Comparison of ENCODE assay signal across 21 cellular contexts in the genomic region with DNA sequence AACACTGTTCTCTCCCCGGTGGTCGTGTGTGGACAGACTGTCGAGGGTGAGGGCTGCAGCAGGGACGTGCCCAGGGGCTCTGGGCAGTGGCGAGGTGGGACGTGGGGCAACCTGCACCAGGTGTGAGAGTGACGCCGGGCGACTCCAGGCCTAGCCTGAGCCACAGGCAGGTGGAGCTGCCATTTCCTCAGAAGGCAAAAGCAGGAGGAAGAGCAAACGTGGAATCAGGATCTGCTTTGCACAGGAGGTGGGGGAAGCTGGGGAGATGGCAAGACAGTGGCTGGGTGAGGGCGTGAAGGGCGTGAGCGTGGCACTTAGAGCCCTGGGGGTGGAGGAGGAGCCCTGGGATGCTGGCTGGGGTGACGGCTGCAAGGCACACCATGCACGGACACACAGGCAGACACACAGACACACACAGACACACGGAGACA. TPM values are rescaled to one million over a fixed set of nuclear protein-coding genes. Genes with fewer than 3 reads are reported as not detected.
A peak's percentile ranks its signal among the peaks of the same experiment; 100 is the strongest.
DNase-seq lines count a peak whose midpoint lies in the region; ATAC-seq, FAIRE-seq and TF ChIP-seq lines count a peak whose summit lies in the region.
"Had no signal": no experiment of that assay in that cellular context is flagged by ENCODE, and none has a peak within 500 bp of the region (broad histone marks: within the 10 kb centered on the region; RNA-seq: fewer than 3 reads in every experiment).

No MANE protein-coding gene starts in this region.

- no peak overlapping the region for H4K5ac ChIP-seq in H1 (ENCODE audit: insufficient read length, low read depth, low read length)

- H2BK12ac ChIP-seq in H1 (ENCODE audit: low read depth, low read length): 0 out of 2 replicates have a peak overlapping the region, but pooled peaks have one; percentile 68
- no peak overlapping the region for H2BK12ac ChIP-seq in neuronal stem cell (ENCODE audit: low read length)

- CTCF ChIA-PET in SK-N-SH (lab: Yijun Ruan, JAX): interaction anchor here (1.0 to 1.4 kb wide), 2 partner anchors 11 to 196 kb away, joined by 3 read pairs; no protein-coding TSS in a partner anchor
- CTCF ChIA-PET in H1 (lab: Charles Lee; ENCODE audit: partially characterized antibody): interaction anchor here (1.6 kb wide), 2 partner anchors 11 to 54 kb away, joined by 6 to 8 read pairs; no protein-coding TSS in a partner anchor

- H2BK15ac ChIP-seq in H1 (ENCODE audit: low read length) (no peak overlapping the region), neuronal stem cell (ENCODE audit: low read length) (no peak overlapping the region)

- H2BK20ac ChIP-seq in H1 (ENCODE audit: low read length): no peak overlapping the region

- H2AK5ac ChIP-seq in H1 (ENCODE audit: low read depth, low read length) (peak overlapping the region; percentile 86; the same call in 1 of the 2 replicates), neuronal stem cell (ENCODE audit: low read depth, low read length) (no peak overlapping the region)

- no peak for TF ChIP-seq RAD21 in SK-N-SH (IDR thresholded peaks at IDR 0.05; ENCODE audit: low read length)
- no peak for TF ChIP-seq RAD21 in H1 (IDR thresholded peaks at IDR 0.05 in 1 of 2, conservative IDR thresholded peaks at IDR 0.05 in 1 of 2; ENCODE audit: low read depth in 2 of 2, low read length in 2 of 2)

- 81% methylated on average over 15 of the region's 16 CpGs for whole genome bisulfite sequencing in SK-N-SH (ENCODE audit: low lambda C conversion rate)
- WGBS in H1 (ENCODE audit: extremely low coverage in 1 of 2, insufficient coverage in 1 of 2, insufficient read length in 1 of 2, insufficient replicate concordance in 2 of 2, low coverage in 1 of 2, low lambda C conversion rate in 2 of 2, missing lambda C conversion rate in 1 of 2), 2 experiments: 90% methylated on average over 15 of the region's 16 CpGs; no CpG with 5 or more reads in 1 of the 2 experiments
- no CpG with 5 or more reads among the region's 16 CpGs for WGBS in neuronal stem cell (ENCODE audit: extremely low coverage in 2 of 2, insufficient read length in 2 of 2, insufficient replicate concordance in 1 of 2), 2 donors

- H3F3A ChIP-seq in SK-N-SH (replicated peaks; ENCODE audit: insufficient read depth): no peaks in the 10 kb centered on the region

- no peak overlapping the region for H3K18ac ChIP-seq in H1 (ENCODE audit: extremely low read depth, low read length)
- no peak overlapping the region for H3K18ac ChIP-seq in neuronal stem cell (ENCODE audit: low read length)

- H3K9me2 ChIP-seq in SK-N-SH: no peaks in the 10 kb centered on the region

- H3K23ac ChIP-seq in H1 (ENCODE audit: insufficient read length) (no peak overlapping the region), neuronal stem cell (ENCODE audit: low read depth, low read length, poor library complexity) (peak overlapping the region; percentile 16)

- no peak for TF ChIP-seq POLR2A in H1 (IDR thresholded peaks at IDR 0.05; ENCODE audit: control extremely low read depth in 1 of 2, low read depth in 2 of 2, low read length in 2 of 2)

- H3K23me2 ChIP-seq in H1 (ENCODE audit: low read depth, low read length): no peaks in the 10 kb centered on the region; the same call in 1 of the 2 replicates

- no peak overlapping the region for H3K56ac ChIP-seq in H1 (replicated peaks; ENCODE audit: insufficient read length, low read depth, low read length)

- no peak overlapping the region for H3K4me2 ChIP-seq in SK-N-SH
- H3K4me2 ChIP-seq in H1 (ENCODE audit: insufficient read depth in 1 of 2, low read depth in 2 of 2, low read length in 2 of 2): no peak overlapping the region
- H3K4me2 ChIP-seq in neuronal stem cell (ENCODE audit: insufficient read depth, low read length, poor library complexity, severe bottlenecking): no peak overlapping the region

- TF ChIP-seq CTCF in SK-N-SH (IDR thresholded peaks at IDR 0.05): no peak
- no peak for TF ChIP-seq CTCF in H1 (IDR thresholded peaks at IDR 0.05; ENCODE audit: control extremely low read depth in 1 of 3, insufficient read depth in 1 of 3, low read depth in 1 of 3, low read length in 3 of 3)

- H3K9ac ChIP-seq in SK-N-SH (no peak overlapping the region), H1 (replicated peaks in 1 of 4; ENCODE audit: extremely low read depth in 1 of 4, low read depth in 3 of 4, low read length in 3 of 4) (no peak overlapping the region), neuronal stem cell (ENCODE audit: low read depth, low read length, poor library complexity) (peak overlapping the region; percentile 73)

- no peak overlapping the region for H3K14ac ChIP-seq in H1 (ENCODE audit: insufficient read length)
- no peak overlapping the region for H3K14ac ChIP-seq in neuronal stem cell (ENCODE audit: low read length)

- no peak for TF ChIP-seq EP300 in SK-N-SH (IDR thresholded peaks at IDR 0.05; ENCODE audit: borderline replicate concordance in 1 of 2, low read depth in 1 of 2, low read length in 1 of 2)
- TF ChIP-seq EP300 in H1 (IDR thresholded peaks at IDR 0.05; ENCODE audit: borderline replicate concordance in 1 of 2, low read depth in 2 of 2, low read length in 2 of 2): no peak

- no peak overlapping the region for H3K27ac ChIP-seq in SK-N-SH (ENCODE audit: low read depth in 2 of 2, low read length in 1 of 2)
- H3K27ac ChIP-seq in H1 (ENCODE audit: low read depth, low read length): no peak overlapping the region
- no peak overlapping the region for H3K27ac ChIP-seq in neuronal stem cell (replicated peaks; ENCODE audit: low read length)
- H3K27ac ChIP-seq: 22Rv1 had no signal

- H3K27me3 ChIP-seq in SK-N-SH (ENCODE audit: insufficient read depth) (no peaks in the 10 kb centered on the region), H1 (replicated peaks in 1 of 4; ENCODE audit: control insufficient read depth in 3 of 4, extremely low read depth in 1 of 4, insufficient read depth in 3 of 4, low read length in 3 of 4) (no peaks in the 10 kb centered on the region; a peak in 1 of 7 replicates), neuronal stem cell (ENCODE audit: control insufficient read depth in 3 of 3, insufficient read depth in 3 of 3, low read depth in 1 of 3, low read length in 3 of 3) (no peaks in the 10 kb centered on the region)

- H4K20me1 ChIP-seq in SK-N-SH (ENCODE audit: insufficient read depth) (no peaks in the 10 kb centered on the region), H1 (replicated peaks in 1 of 2; ENCODE audit: control insufficient read depth in 1 of 2, insufficient read depth in 2 of 2, low read length in 2 of 2) (peaks cover 0 to 5% of the 10 kb centered on the region in 2 experiments)

- no peaks in the 10 kb centered on the region for H3K79me1 ChIP-seq in H1 (ENCODE audit: low read depth, low read length)
- no peaks in the 10 kb centered on the region for H3K79me1 ChIP-seq in neuronal stem cell (ENCODE audit: low read depth, low read length)

- no peak overlapping the region for H2AFZ ChIP-seq in SK-N-SH (ENCODE audit: low read depth)
- no peak overlapping the region for H2AFZ ChIP-seq in H1 (ENCODE audit: low read length)
- H2AFZ ChIP-seq in neuronal stem cell (ENCODE audit: low read length): no peak overlapping the region

- no peak overlapping the region for H2BK5ac ChIP-seq in H1 (ENCODE audit: low read depth, low read length)
- H2BK5ac ChIP-seq in neuronal stem cell (ENCODE audit: low read length): no peak overlapping the region

- no peaks in the 10 kb centered on the region for H3K79me2 ChIP-seq in SK-N-SH (ENCODE audit: insufficient read depth)
- no peaks in the 10 kb centered on the region for H3K79me2 ChIP-seq in H1 (ENCODE audit: control insufficient read depth in 1 of 2, insufficient read depth in 2 of 2, low read length in 2 of 2)

- no peak overlapping the region for H4K8ac ChIP-seq in H1 (ENCODE audit: extremely low read depth, insufficient read depth, low read length)
- H4K8ac ChIP-seq in neuronal stem cell (ENCODE audit: low read depth, low read length): no peak overlapping the region

- ATAC-seq in SK-N-SH treated with all-trans-retinoic acid at 6 μM for 48 hours (no peak), HG02970 (IDR thresholded peaks at IDR 0.05; ENCODE audit: low FRiP score, unreplicated experiment) (no peak)
- ATAC-seq: CD8-positive, alpha-beta T cell had no signal

- no peak overlapping the region for H3K4ac ChIP-seq in H1 (replicated peaks; ENCODE audit: insufficient read length, low read depth, low read length)
- H3K4ac ChIP-seq in neuronal stem cell (ENCODE audit: low read length): no peak overlapping the region

- no peak overlapping the region for H4K91ac ChIP-seq in H1 (replicated peaks; ENCODE audit: insufficient read length, low read length)
- no peak overlapping the region for H4K91ac ChIP-seq in neuronal stem cell (ENCODE audit: low read depth, low read length, poor library complexity)

- no peaks in the 10 kb centered on the region for H3K36me3 ChIP-seq in SK-N-SH (replicated peaks in 1 of 2; ENCODE audit: control insufficient read depth in 1 of 2, insufficient read depth in 2 of 2, low read length in 1 of 2)
- H3K36me3 ChIP-seq in H1 (ENCODE audit: control insufficient read depth in 2 of 4, insufficient read depth in 4 of 4, low read length in 3 of 4): no peaks in the 10 kb centered on the region
- no peaks in the 10 kb centered on the region for H3K36me3 ChIP-seq in neuronal stem cell (replicated peaks in 1 of 2; ENCODE audit: control insufficient read depth in 2 of 2, insufficient read depth in 2 of 2, low read length in 2 of 2)

- H3K9me3 ChIP-seq in SK-N-SH (no peaks in the 10 kb centered on the region), H1 (ENCODE audit: insufficient read depth in 2 of 2, low read depth in 1 of 2, low read length in 1 of 2) (peaks cover 0 to 24% of the 10 kb centered on the region in 2 experiments; a peak in 1 of 4 replicates), neuronal stem cell (replicated peaks in 1 of 2; ENCODE audit: control insufficient read depth in 2 of 2, insufficient read depth in 1 of 2, low read depth in 1 of 2, low read length in 2 of 2) (peaks cover 0 to 9% of the 10 kb centered on the region in 2 donors)

- POLR2A ChIA-PET in SK-N-SH (lab: Yijun Ruan, JAX): no interaction called here
- POLR2A ChIA-PET in H1 (lab: Charles Lee; ENCODE audit: partially characterized antibody): no interaction called here

- H3K4me1 ChIP-seq in SK-N-SH (ENCODE audit: control insufficient read depth in 1 of 2, insufficient read depth in 2 of 2, low read depth in 1 of 2, low read length in 1 of 2) (no peaks in the 10 kb centered on the region), H1 (replicated peaks in 1 of 4; ENCODE audit: control insufficient read depth in 3 of 4, insufficient read depth in 4 of 4, low read length in 3 of 4) (no peaks in the 10 kb centered on the region), neuronal stem cell (ENCODE audit: control insufficient read depth in 2 of 2, insufficient read depth in 1 of 2, low read depth in 1 of 2, low read length in 2 of 2) (no peaks in the 10 kb centered on the region)

- no peak overlapping the region for H2BK120ac ChIP-seq in H1 (replicated peaks; ENCODE audit: low read depth, low read length)
- no peak overlapping the region for H2BK120ac ChIP-seq in neuronal stem cell (ENCODE audit: low read depth, low read length)

- H3K4me3 ChIP-seq in SK-N-SH (ENCODE audit: low read depth in 2 of 2, low read length in 1 of 2) (no peak overlapping the region), H1 (ENCODE audit: extremely low read depth in 1 of 4, insufficient read depth in 2 of 4, low read depth in 3 of 4, low read length in 4 of 4) (no peak overlapping the region), neuronal stem cell (ENCODE audit: low read length in 2 of 2) (peak overlapping the region in 1 of 2 donors; percentile 23)

- FAIRE-seq in H1 (lab: Jason Lieb, UNC): no peak
- FAIRE-seq: D721Med, GM19239, HepG2 had no signal

- DNase-seq in SK-N-SH (peak; percentile 37), H1 (ENCODE audit: low read depth in 1 of 2, low spot score in 2 of 2) (no peak), neuronal stem cell (ENCODE audit: low spot score) (no peak), DMS153 treated with DMSO at 0.1 percent for 48 hours (lab: John Stamatoyannopoulos, UW; ENCODE audit: unreplicated experiment) (no peak), HuH-7.5 (ENCODE audit: low spot score) (no peak)
- DNase-seq: CD8-positive, alpha-beta T cell; COR-L47; DMS153; GF-D8; GOT3; HCEC 1CT; HFFc6 had no signal

RNA-seq across cellular contexts. Expression of a gene that starts 39.6 kb away (rescaled TPM):
- polyA plus RNA-seq in SK-N-SH (2012; rRNA removed) (58.6 and 58.8 TPM in 2 replicates), H1 (2011; rRNA removed) (65.1 and 90.8 TPM in 2 replicates)
- 23.7 and 36.2 TPM in 2 replicates for polyA plus RNA-seq in SK-N-SH (2012; cell fraction: cytosol; rRNA removed)
- polyA plus RNA-seq in SK-N-SH (2012; cell fraction: nucleus; rRNA removed): 185 and 220 TPM in 2 replicates
- total RNA-seq in H1 (2021; fragmentation: NEBNext Ultra II Directional; extraction: Animal tissue kit (Norgen Biotek cat#: 25700)): 55.5 and 56.7 TPM in 2 replicates
- polyA plus RNA-seq in H1 (2011; cell fraction: cytosol; rRNA removed): 65.8 TPM
- polyA plus RNA-seq in H1 (2011; cell fraction: nucleus; rRNA removed): 223 TPM
- polyA plus RNA-seq in H1 (2012, experiment 1 of 2): 31.7 to 60.6 TPM (median 47.9 TPM) in 4 replicates
- 42.0 TPM for polyA plus RNA-seq in H1 (2012, experiment 2 of 2)
- 39.5 TPM for polyA plus RNA-seq in H1 (2013, experiment 1 of 2)
- polyA plus RNA-seq in H1 (2013, experiment 2 of 2): 37.5 TPM
- polyA minus RNA-seq in H1 (2011; rRNA and poly(A)+ RNA removed): 23.1 and 28.8 TPM in 2 replicates
- polyA minus RNA-seq in H1 (2011; cell fraction: cytosol; rRNA and poly(A)+ RNA removed): 32.0 TPM
- polyA minus RNA-seq in H1 (2011; cell fraction: nucleus; rRNA and poly(A)+ RNA removed): 41.2 TPM
- 46.8 TPM for polyA plus RNA-seq in neuronal stem cell (2013, experiment 1 of 2)
- polyA plus RNA-seq in neuronal stem cell (2013, experiment 2 of 2): 45.0 TPM

RNA-seq across cellular contexts. Expression of a gene that starts 51.5 kb away (rescaled TPM):
- 0.88 and 0.99 TPM in 2 replicates for polyA plus RNA-seq in SK-N-SH (2012; rRNA removed)
- 0.24 and 0.35 TPM in 2 replicates for polyA plus RNA-seq in SK-N-SH (2012; cell fraction: cytosol; rRNA removed)
- 10.1 and 11.1 TPM in 2 replicates for polyA plus RNA-seq in SK-N-SH (2012; cell fraction: nucleus; rRNA removed)
- total RNA-seq in H1 (2021; fragmentation: NEBNext Ultra II Directional; extraction: Animal tissue kit (Norgen Biotek cat#: 25700)): 0.47 and 0.57 TPM in 2 replicates
- 0.35 and 0.36 TPM in 2 replicates for polyA plus RNA-seq in H1 (2011; rRNA removed)
- polyA plus RNA-seq in H1 (2011; cell fraction: cytosol; rRNA removed): 0.35 TPM
- 2.7 TPM for polyA plus RNA-seq in H1 (2011; cell fraction: nucleus; rRNA removed)
- polyA plus RNA-seq in H1 (2012, experiment 1 of 2): 0.48 to 1.3 TPM (median 0.82 TPM) in 4 replicates
- 0.24 TPM for polyA plus RNA-seq in H1 (2012, experiment 2 of 2)
- 0.22 TPM for polyA plus RNA-seq in H1 (2013, experiment 1 of 2)
- 0.17 TPM for polyA plus RNA-seq in H1 (2013, experiment 2 of 2)
- 0.38 and 0.54 TPM in 2 replicates for polyA minus RNA-seq in H1 (2011; rRNA and poly(A)+ RNA removed)
- polyA minus RNA-seq in H1 (2011; cell fraction: cytosol; rRNA and poly(A)+ RNA removed): not detected
- polyA minus RNA-seq in H1 (2011; cell fraction: nucleus; rRNA and poly(A)+ RNA removed): 0.80 TPM
- 0.38 TPM for polyA plus RNA-seq in neuronal stem cell (2013, experiment 1 of 2)
- 0.29 TPM for polyA plus RNA-seq in neuronal stem cell (2013, experiment 2 of 2)

RNA-seq across cellular contexts. Expression of a gene that starts 52.9 kb away (rescaled TPM):
- 39.4 and 58.9 TPM in 2 replicates for polyA plus RNA-seq in SK-N-SH (2012; rRNA removed)
- 32.3 and 39.9 TPM in 2 replicates for polyA plus RNA-seq in SK-N-SH (2012; cell fraction: cytosol; rRNA removed)
- 29.5 and 53.2 TPM in 2 replicates for polyA plus RNA-seq in SK-N-SH (2012; cell fraction: nucleus; rRNA removed)
- total RNA-seq in H1 (2021; fragmentation: NEBNext Ultra II Directional; extraction: Animal tissue kit (Norgen Biotek cat#: 25700)): 47.2 and 49.4 TPM in 2 replicates
- polyA plus RNA-seq in H1 (2011; rRNA removed): 58.1 and 79.3 TPM in 2 replicates
- 54.3 TPM for polyA plus RNA-seq in H1 (2011; cell fraction: cytosol; rRNA removed)
- 39.5 TPM for polyA plus RNA-seq in H1 (2011; cell fraction: nucleus; rRNA removed)
- 30.4 to 55.6 TPM (median 46.9 TPM) in 4 replicates for polyA plus RNA-seq in H1 (2012, experiment 1 of 2)
- polyA plus RNA-seq in H1 (2012, experiment 2 of 2): 38.3 TPM
- polyA plus RNA-seq in H1 (2013, experiment 1 of 2): 43.5 TPM
- 42.5 TPM for polyA plus RNA-seq in H1 (2013, experiment 2 of 2)
- polyA minus RNA-seq in H1 (2011; rRNA and poly(A)+ RNA removed): 2.4 and 2.7 TPM in 2 replicates
- 15.5 TPM for polyA minus RNA-seq in H1 (2011; cell fraction: cytosol; rRNA and poly(A)+ RNA removed)
- polyA minus RNA-seq in H1 (2011; cell fraction: nucleus; rRNA and poly(A)+ RNA removed): 10.0 TPM
- polyA plus RNA-seq in neuronal stem cell (2013, experiment 1 of 2): 39.7 TPM
- polyA plus RNA-seq in neuronal stem cell (2013, experiment 2 of 2): 37.4 TPM

RNA-seq across cellular contexts. Expression of a gene that starts 57.6 kb away (rescaled TPM):
- polyA plus RNA-seq in SK-N-SH (2012; rRNA removed) (0.18 and 0.30 TPM in 2 replicates), H1 (2011; rRNA removed) (0.51 and 1.1 TPM in 2 replicates)
- 0.03 and 0.12 TPM in 2 replicates for polyA plus RNA-seq in SK-N-SH (2012; cell fraction: cytosol; rRNA removed)
- polyA plus RNA-seq in SK-N-SH (2012; cell fraction: nucleus; rRNA removed): 2.2 and 2.6 TPM in 2 replicates
- 0.33 and 0.48 TPM in 2 replicates for total RNA-seq in H1 (2021; fragmentation: NEBNext Ultra II Directional; extraction: Animal tissue kit (Norgen Biotek cat#: 25700))
- polyA plus RNA-seq in H1 (2011; cell fraction: cytosol; rRNA removed): 0.69 TPM
- 6.1 TPM for polyA plus RNA-seq in H1 (2011; cell fraction: nucleus; rRNA removed)
- polyA plus RNA-seq in H1 (2012, experiment 1 of 2): 0.39 to 1.0 TPM (median 0.86 TPM) in 4 replicates
- polyA plus RNA-seq in H1 (2012, experiment 2 of 2): 0.30 TPM
- 0.45 TPM for polyA plus RNA-seq in H1 (2013, experiment 1 of 2)
- 0.40 TPM for polyA plus RNA-seq in H1 (2013, experiment 2 of 2)
- polyA minus RNA-seq in H1 (2011; rRNA and poly(A)+ RNA removed): 0.12 TPM in 1 of 2 replicates, not detected in the other
- polyA minus RNA-seq in H1 (2011; cell fraction: cytosol; rRNA and poly(A)+ RNA removed): not detected
- polyA minus RNA-seq in H1 (2011; cell fraction: nucleus; rRNA and poly(A)+ RNA removed): 0.40 TPM
- polyA plus RNA-seq in neuronal stem cell (2013, experiment 1 of 2): 0.03 TPM
- polyA plus RNA-seq in neuronal stem cell (2013, experiment 2 of 2): 0.04 TPM
- total RNA-seq: A673; CD8-positive, alpha-beta T cell; HFFc6 had no signal
- polyA plus RNA-seq: BJ, CD14-positive monocyte had no signal
